8 cellular contexts compared by ENCODE assay signal in genomic region chr16:70395345-70395901, GRCh38. TPM values are rescaled to one million over a fixed set of nuclear protein-coding genes. Genes with fewer than 3 reads are reported as not detected.
A peak's percentile ranks its signal among the peaks of the same experiment; 100 is the strongest.
DNase-seq lines count a peak whose midpoint lies in the region; ATAC-seq, FAIRE-seq and TF ChIP-seq lines count a peak whose summit lies in the region.

No MANE protein-coding gene starts in this region.

- peak overlapping the region; percentile 47; the same call in 1 of the 3 replicates for H3K27ac ChIP-seq in K562 (ENCODE audit: extremely low read depth, low read depth, low read length)

- ATAC-seq in HG03280 (IDR thresholded peaks at IDR 0.05; ENCODE audit: unreplicated experiment) = peak; percentile 56
- ATAC-seq in K562 = peak; percentile 93
- no peak for ATAC-seq in GM21360 (IDR thresholded peaks at IDR 0.05; ENCODE audit: unreplicated experiment)

- POLR2A ChIA-PET in K562 (lab: Yijun Ruan, JAX) = no interaction called here

- peak; percentile 85 for FAIRE-seq in K562 (lab: Jason Lieb, UNC)

- no peak overlapping the region for H3K4me3 ChIP-seq in K562

- H3K27me3 ChIP-seq in K562 (ENCODE audit: control insufficient read depth in 2 of 2, insufficient read depth in 2 of 2, low read length in 2 of 2) = no peaks in the 10 kb centered on the region

- H3K9me1 ChIP-seq in K562 (ENCODE audit: control insufficient read depth, insufficient read depth, low read length) = peaks cover 6% of the 10 kb centered on the region

- peaks cover 66% of the 10 kb centered on the region for H3K79me2 ChIP-seq in K562 (ENCODE audit: control insufficient read depth, insufficient read depth, low read length)

- 0 out of 2 replicates have a peak, but pooled peaks have one; percentile 34 for TF ChIP-seq POLR2A in K562 (conservative IDR thresholded peaks at IDR 0.05)

- no peaks in the 10 kb centered on the region for H3K9me3 ChIP-seq in K562 (replicated peaks; ENCODE audit: control insufficient read depth, insufficient read depth, low read depth, low read length)

- intact Hi-C loops in K562 (cut with micrococcal nuclease) = loop anchor here (1.0 to 5.0 kb wide), 3 partner anchors 59 to 127 kb away; partner anchors contain the start of genes COG4, FCSK and SF3B3

- CTCF ChIA-PET in K562 (lab: Yijun Ruan, JAX; ENCODE audit: low intra/inter-chr PET ratio) = interaction anchor here (0.8 to 2.7 kb wide), 5 partner anchors 59 to 376 kb away, joined by 4 to 15 read pairs (median 9); partner anchors contain the start of gene FCSK

- 47% methylated on average over 8 of the region's 8 CpGs for WGBS in K562 (ENCODE audit: insufficient coverage, low coverage, missing lambda C conversion rate)

- peak; percentile 84 to 91 (median 85) for TF ChIP-seq CTCF in K562 (IDR thresholded peaks at IDR 0.05 in 2 of 3, conservative IDR thresholded peaks at IDR 0.05 in 1 of 3; ENCODE audit: insufficient read depth in 2 of 3, low read depth in 1 of 3, low read length in 3 of 3)

- H3K9ac ChIP-seq in K562 (ENCODE audit: insufficient read depth in 1 of 2, low read depth in 2 of 2, low read length in 2 of 2) = peak overlapping the region in 1 of 2 experiments; percentile 72; a peak in 1 of 4 replicates

- peak; percentile 53 for DNase-seq in EH (ENCODE audit: low read depth)
- DNase-seq in T-helper 22 cell (ENCODE audit: low read depth) = peak; percentile 12
- peak; percentile 74 to 86 (median 83) for DNase-seq in K562 (ENCODE audit: extremely low read depth in 1 of 4, low spot score in 3 of 4)
- DNase-seq in islet precursor cell = peak; percentile 86
- DNase-seq in stimulated activated CD4-positive, alpha-beta T cell treated with anti-CD3 and anti-CD28 coated beads, Interleukin-4, amount 100 ng/mL, for 1 hour = peak; percentile 65
- DNase-seq in GDM1 (lab: John Stamatoyannopoulos, UW) = no peak

- H3K4me2 ChIP-seq in K562 (ENCODE audit: insufficient read depth, low read length) = no peak overlapping the region

- no peak for TF ChIP-seq EP300 in K562 (IDR thresholded peaks at IDR 0.05; ENCODE audit: low read length)

- peaks cover 19% of the 10 kb centered on the region; the same call in 1 of the 2 replicates for H4K20me1 ChIP-seq in K562 (replicated peaks; ENCODE audit: control insufficient read depth, insufficient read depth, low read length)

- peaks cover 94% of the 10 kb centered on the region for H3K36me3 ChIP-seq in K562 (ENCODE audit: control insufficient read depth, insufficient read depth, low read length)

- no peak overlapping the region for H2AFZ ChIP-seq in K562 (ENCODE audit: low read depth, low read length)

- peak; percentile 72 to 91 for TF ChIP-seq RAD21 in K562 (CRISPR knock-in tag; conservative IDR thresholded peaks at IDR 0.05 in 1 of 2, IDR thresholded peaks at IDR 0.05 in 1 of 2)

- in situ Hi-C loops in K562 (cut with MboI) = loop anchor here (10.0 kb wide), 1 partner anchor 69 kb away; no protein-coding TSS in a partner anchor

- peaks cover 21 to 42% of the 10 kb centered on the region in 2 experiments for H3K4me1 ChIP-seq in K562 (replicated peaks in 1 of 2; ENCODE audit: control insufficient read depth in 2 of 2, insufficient read depth in 2 of 2, low read length in 2 of 2)

- BruUV-seq in K562 (replicated peaks; lab: Mats Ljungman, UMichigan) = no TSS peak

TF ChIP-seq in K562, 482 proteins besides CTCF, POLR2A, EP300 and RAD21 (continues in another document):
- TF ChIP-seq TOE1 (IDR thresholded peaks at IDR 0.05; ENCODE audit: borderline replicate concordance) (no peak), TOE1 (CRISPR knock-in tag; IDR thresholded peaks at IDR 0.05; ENCODE audit: borderline replicate concordance, low read depth) (0 out of 2 replicates have a peak, but pooled peaks have one; percentile 42), NFIC (IDR thresholded peaks at IDR 0.05) (no peak), ZNF311 (CRISPR knock-in tag; IDR thresholded peaks at IDR 0.05) (no peak), POLR2AphosphoS2 (IDR thresholded peaks at IDR 0.05; ENCODE audit: low read length) (peak; percentile 23; the same call in 1 of the 2 replicates), SNIP1 (IDR thresholded peaks at IDR 0.05; ENCODE audit: low read depth) (no peak), ETV5 (CRISPR knock-in tag; IDR thresholded peaks at IDR 0.05; ENCODE audit: low read depth) (peak; percentile 44; the same call in 1 of the 2 replicates), ZNF511 (CRISPR knock-in tag; IDR thresholded peaks at IDR 0.05) (no peak), ZNF174 (CRISPR knock-in tag; IDR thresholded peaks at IDR 0.05) (no peak), ATF7 (IDR thresholded peaks at IDR 0.05) (0 out of 2 replicates have a peak, but pooled peaks have one; percentile 19), SMC3 (conservative IDR thresholded peaks at IDR 0.05; ENCODE audit: insufficient read depth, low read depth, low read length) (peak; percentile 86), FOXJ2 (tag; IDR thresholded peaks at IDR 0.05) (no peak), XRCC5 (IDR thresholded peaks at IDR 0.05; ENCODE audit: low read depth, low read length) (peak; percentile 69; the same call in 1 of the 2 replicates), HMG20B (CRISPR knock-in tag; IDR thresholded peaks at IDR 0.05) (no peak), XRCC4 (IDR thresholded peaks at IDR 0.05; ENCODE audit: extremely low read depth, insufficient read depth, insufficient read length) (no peak), NR2C2 (CRISPR knock-in tag; IDR thresholded peaks at IDR 0.05) (no peak), NR2C2 (tag; IDR thresholded peaks at IDR 0.05) (no peak)

RNA-seq across cellular contexts. Expression of gene ST3GAL2, which starts 43.5 kb away (rescaled TPM):
- 87.4 and 216 TPM in 2 replicates for total RNA-seq in K562 (2011; cell fraction: chromatin; rRNA removed; ENCODE audit: low replicate concordance)
- 182 and 184 TPM in 2 replicates for total RNA-seq in K562 (2011; cell fraction: nucleolus; rRNA removed)
- total RNA-seq in K562 (2011; cell fraction: nucleoplasm; rRNA removed) = 128 and 145 TPM in 2 replicates
- total RNA-seq in K562 (2014; rRNA removed) (75.5 and 95.5 TPM in 2 replicates), K562 (2014; rRNA removed; fragmentation: Illumina TruSeq; extraction: Trizol) (23.7 and 31.8 TPM in 2 replicates), K562 (2015; rRNA removed; fragmentation: Illumina TruSeq; extraction: Trizol) (48.9 and 53.8 TPM in 2 replicates), K562 (2021) (98.9 and 108 TPM in 2 replicates)
- polyA plus RNA-seq in K562 (2011; rRNA removed) (34.3 and 40.9 TPM in 2 replicates), K562 (2014; fragmentation: Illumina TruSeq; extraction: Trizol) (25.1 and 50.7 TPM in 2 replicates), K562 (2014; fragmentation: Nextera tagmentation; extraction: Ambion mirVana) (1 to 10 TPM; 1.5 to 2.4 TPM), K562 (2014; rRNA removed) (50.5 and 57.8 TPM in 2 replicates)
- polyA plus RNA-seq in K562 (2011; cell fraction: cytosol; rRNA removed) = 50.0 and 87.1 TPM in 2 replicates
- polyA plus RNA-seq in K562 (2011; cell fraction: nucleus; rRNA removed) = 25.8 and 38.5 TPM in 2 replicates
- polyA plus RNA-seq in K562 (2012) = 67.8 and 92.0 TPM in 2 replicates
- polyA minus RNA-seq in K562 (2011; rRNA and poly(A)+ RNA removed) = 57.6 and 96.4 TPM in 2 replicates
- 126 and 151 TPM in 2 replicates for polyA minus RNA-seq in K562 (2011; cell fraction: cytosol; rRNA and poly(A)+ RNA removed)
- polyA minus RNA-seq in K562 (2011; cell fraction: nucleus; rRNA and poly(A)+ RNA removed) = 24.9 and 34.4 TPM in 2 replicates

RNA-seq across cellular contexts. Expression of gene DDX19A, which starts 48.7 kb away (rescaled TPM):
- total RNA-seq in K562 (2011; cell fraction: chromatin; rRNA removed; ENCODE audit: low replicate concordance) = 122 and 174 TPM in 2 replicates
- 95.5 and 98.1 TPM in 2 replicates for total RNA-seq in K562 (2011; cell fraction: nucleolus; rRNA removed)
- 92.9 and 93.8 TPM in 2 replicates for total RNA-seq in K562 (2011; cell fraction: nucleoplasm; rRNA removed)
- 65.6 and 77.8 TPM in 2 replicates for total RNA-seq in K562 (2014; rRNA removed)
- 59.9 and 60.2 TPM in 2 replicates for total RNA-seq in K562 (2014; rRNA removed; fragmentation: Illumina TruSeq; extraction: Trizol)
- total RNA-seq in K562 (2015; rRNA removed; fragmentation: Illumina TruSeq; extraction: Trizol) = 65.4 and 68.5 TPM in 2 replicates
- total RNA-seq in K562 (2021) = 50.1 and 55.2 TPM in 2 replicates
- polyA plus RNA-seq in K562 (2011; rRNA removed) = 49.3 and 71.7 TPM in 2 replicates
- polyA plus RNA-seq in K562 (2011; cell fraction: cytosol; rRNA removed) = 39.4 and 43.8 TPM in 2 replicates
- 25.8 and 28.7 TPM in 2 replicates for polyA plus RNA-seq in K562 (2011; cell fraction: nucleus; rRNA removed)
- polyA plus RNA-seq in K562 (2012) = 31.1 and 46.3 TPM in 2 replicates
- polyA plus RNA-seq in K562 (2014; fragmentation: Illumina TruSeq; extraction: Trizol) = 82.2 and 95.9 TPM in 2 replicates
- polyA plus RNA-seq in K562 (2014; fragmentation: Nextera tagmentation; extraction: Ambion mirVana) = 10 to 100 TPM; 27.3 to 57.9 TPM
- polyA plus RNA-seq in K562 (2014; rRNA removed) = 66.4 and 74.9 TPM in 2 replicates
- 57.5 and 74.1 TPM in 2 replicates for polyA minus RNA-seq in K562 (2011; rRNA and poly(A)+ RNA removed)
- polyA minus RNA-seq in K562 (2011; cell fraction: cytosol; rRNA and poly(A)+ RNA removed) = 45.6 and 49.6 TPM in 2 replicates
- polyA minus RNA-seq in K562 (2011; cell fraction: nucleus; rRNA and poly(A)+ RNA removed) = 29.6 and 42.8 TPM in 2 replicates

RNA-seq across cellular contexts. Expression of gene FCSK, which starts 59.0 kb away (rescaled TPM):
- total RNA-seq in K562 (2011; cell fraction: chromatin; rRNA removed; ENCODE audit: low replicate concordance) = 66.2 and 212 TPM in 2 replicates
- total RNA-seq in K562 (2011; cell fraction: nucleolus; rRNA removed) = 117 and 131 TPM in 2 replicates
- 80.1 and 84.7 TPM in 2 replicates for total RNA-seq in K562 (2011; cell fraction: nucleoplasm; rRNA removed)
- total RNA-seq in K562 (2014; rRNA removed) (12.6 and 15.6 TPM in 2 replicates), K562 (2014; rRNA removed; fragmentation: Illumina TruSeq; extraction: Trizol) (4.7 and 6.9 TPM in 2 replicates), K562 (2015; rRNA removed; fragmentation: Illumina TruSeq; extraction: Trizol) (7.4 and 7.7 TPM in 2 replicates), K562 (2021) (18.6 and 19.0 TPM in 2 replicates)
- polyA plus RNA-seq in K562 (2011; rRNA removed) (13.5 and 22.6 TPM in 2 replicates), K562 (2014; fragmentation: Illumina TruSeq; extraction: Trizol) (8.3 and 9.1 TPM in 2 replicates), K562 (2014; fragmentation: Nextera tagmentation; extraction: Ambion mirVana) (1 to 10 TPM in 1 of 2 experiments, under 1 TPM in 1; 0.92 to 1.1 TPM), K562 (2014; rRNA removed) (15.1 and 19.9 TPM in 2 replicates)
- polyA plus RNA-seq in K562 (2011; cell fraction: cytosol; rRNA removed) = 16.3 and 19.3 TPM in 2 replicates
- 115 and 146 TPM in 2 replicates for polyA plus RNA-seq in K562 (2011; cell fraction: nucleus; rRNA removed)
- polyA plus RNA-seq in K562 (2012) = 10.0 and 16.5 TPM in 2 replicates
- polyA minus RNA-seq in K562 (2011; rRNA and poly(A)+ RNA removed) = 7.5 and 9.5 TPM in 2 replicates
- 8.0 and 12.0 TPM in 2 replicates for polyA minus RNA-seq in K562 (2011; cell fraction: cytosol; rRNA and poly(A)+ RNA removed)
- polyA minus RNA-seq in K562 (2011; cell fraction: nucleus; rRNA and poly(A)+ RNA removed) = 25.0 and 31.0 TPM in 2 replicates
